ENCODE assay signal across 20 cellular contexts in genomic region chr7:91771394-91771793, GRCh38.
"Had no signal": no experiment of that assay in that cellular context is flagged by ENCODE, and none has a peak within 500 bp of the region (broad histone marks: within the 10 kb centered on the region; RNA-seq: fewer than 3 reads in every experiment).

No MANE protein-coding gene starts in this region.

- H3K27ac ChIP-seq: coronary artery, left lung, neural progenitor cell, prostate gland, right lobe of liver, tibial artery, WERI-Rb-1 had no signal

- H3K27ac Mint-ChIP-seq: activated naive CD4-positive, alpha-beta T cell treated with anti-CD3 and anti-CD28 coated beads, Interleukin-2, amount 50 U/mL, for 24 hours; memory B cell; naive thymus-derived CD4-positive, alpha-beta T cell; neural progenitor cell; stimulated activated naive B cell treated with anti-CD40 and anti-IgM and Interleukin-4, amounts not matched to agents 10 μg/mL and 1 μg/mL and 100 μg/mL, for 72 hours had no signal

- H3K36me3 Mint-ChIP-seq: memory B cell; naive thymus-derived CD4-positive, alpha-beta T cell; stimulated activated naive B cell treated with anti-CD40 and anti-IgM and Interleukin-4, amounts not matched to agents 10 μg/mL and 1 μg/mL and 100 μg/mL, for 72 hours had no signal

- H3K27me3 Mint-ChIP-seq: central memory CD8-positive, alpha-beta T cell had no signal

- H3K9me3 ChIP-seq: esophagus squamous epithelium, left lung, prostate gland, right lobe of liver, tibial artery had no signal

- DNase-seq: activated CD4-positive, alpha-beta T cell treated with anti-CD3 and anti-CD28 coated beads for 1 hour; activated CD4-positive, alpha-beta T cell treated with anti-CD3 and anti-CD28 coated beads, Interleukin-2, amount 50 U/mL, for 4 hours; activated gamma-delta T cell; esophagus squamous epithelium; left lung; naive thymus-derived CD4-positive, alpha-beta T cell; right lobe of liver; stimulated activated naive B cell treated with anti-CD40 and anti-IgM and Interleukin-4, amounts not matched to agents 10 μg/mL and 1 μg/mL and 100 μg/mL, for 72 hours; SW 1271; T-helper 2 cell; tibial artery; WERI-Rb-1 had no signal

- H3K4me3 Mint-ChIP-seq: activated naive CD4-positive, alpha-beta T cell treated with anti-CD3 and anti-CD28 coated beads, Interleukin-2, amount 50 U/mL, for 24 hours; central memory CD8-positive, alpha-beta T cell; memory B cell; naive thymus-derived CD4-positive, alpha-beta T cell; neural progenitor cell; stimulated activated naive B cell treated with anti-CD40 and anti-IgM and Interleukin-4, amounts not matched to agents 10 μg/mL and 1 μg/mL and 100 μg/mL, for 72 hours had no signal

- H3K4me2 ChIP-seq: neural progenitor cell had no signal

- H2AFZ ChIP-seq: neural progenitor cell had no signal

- H3K36me3 ChIP-seq: esophagus squamous epithelium, left lung, neural progenitor cell, prostate gland, right lobe of liver, tibial artery, WERI-Rb-1 had no signal

- H3K4me1 Mint-ChIP-seq: activated naive CD4-positive, alpha-beta T cell treated with anti-CD3 and anti-CD28 coated beads, Interleukin-2, amount 50 U/mL, for 24 hours; central memory CD8-positive, alpha-beta T cell; memory B cell; naive thymus-derived CD4-positive, alpha-beta T cell; stimulated activated naive B cell treated with anti-CD40 and anti-IgM and Interleukin-4, amounts not matched to agents 10 μg/mL and 1 μg/mL and 100 μg/mL, for 72 hours had no signal

- H3K4me1 ChIP-seq: left lung, neural progenitor cell, prostate gland, right lobe of liver had no signal

- ATAC-seq: left lung; naive thymus-derived CD4-positive, alpha-beta T cell; right lobe of liver; stimulated activated naive B cell treated with anti-CD40 and anti-IgM and Interleukin-4, amounts not matched to agents 10 μg/mL and 1 μg/mL and 100 μg/mL, for 72 hours had no signal

- H3K27me3 ChIP-seq: esophagus squamous epithelium, left lung, neural progenitor cell, right lobe of liver, tibial artery had no signal

- H3K9ac ChIP-seq: neural progenitor cell had no signal

- FAIRE-seq: endometrium, frontal cortex had no signal

- H3K4me3 ChIP-seq: coronary artery, esophagus squamous epithelium, left lung, neural progenitor cell, prostate gland, right lobe of liver, tibial artery had no signal

- H3K9me3 Mint-ChIP-seq: central memory CD8-positive, alpha-beta T cell; memory B cell; naive thymus-derived CD4-positive, alpha-beta T cell; neural progenitor cell; stimulated activated naive B cell treated with anti-CD40 and anti-IgM and Interleukin-4, amounts not matched to agents 10 μg/mL and 1 μg/mL and 100 μg/mL, for 72 hours had no signal
